ENCODE assay signal across 8 cellular contexts in genomic region chr21:41777934-41778815, GRCh38. TPM values are rescaled to one million over a fixed set of nuclear protein-coding genes. Genes with fewer than 3 reads are reported as not detected.
A peak's percentile ranks its signal among the peaks of the same experiment; 100 is the strongest.
DNase-seq lines count a peak whose midpoint lies in the region; ATAC-seq, FAIRE-seq and TF ChIP-seq lines count a peak whose summit lies in the region.

No MANE protein-coding gene starts in this region.

- no peak for FAIRE-seq in bronchial epithelial cell (lab: Jason Lieb, UNC)

- no peak overlapping the region for H3K27ac Mint-ChIP-seq in stimulated activated memory B cell treated with anti-CD40 and anti-IgM and Interleukin-4, amounts not matched to agents 10 μg/mL and 1 μg/mL and 100 μg/mL, for 72 hours

- ATAC-seq in stimulated activated memory B cell treated with anti-CD40 and anti-IgM and Interleukin-4, amounts not matched to agents 10 μg/mL and 1 μg/mL and 100 μg/mL, for 72 hours = peak; percentile 49
- ATAC-seq in GM21529 (IDR thresholded peaks at IDR 0.05; ENCODE audit: unreplicated experiment) (no peak), GM18909 (IDR thresholded peaks at IDR 0.05; ENCODE audit: poor library complexity, unreplicated experiment) (no peak)

- peaks cover 72% of the 10 kb centered on the region for H3K27me3 Mint-ChIP-seq in stimulated activated memory B cell treated with anti-CD40 and anti-IgM and Interleukin-4, amounts not matched to agents 10 μg/mL and 1 μg/mL and 100 μg/mL, for 72 hours

- peaks cover 7% of the 10 kb centered on the region for H3K4me1 Mint-ChIP-seq in stimulated activated memory B cell treated with anti-CD40 and anti-IgM and Interleukin-4, amounts not matched to agents 10 μg/mL and 1 μg/mL and 100 μg/mL, for 72 hours

- H3K36me3 Mint-ChIP-seq in stimulated activated memory B cell treated with anti-CD40 and anti-IgM and Interleukin-4, amounts not matched to agents 10 μg/mL and 1 μg/mL and 100 μg/mL, for 72 hours = no peaks in the 10 kb centered on the region

- H3K27me3 ChIP-seq in bronchial epithelial cell (ENCODE audit: control insufficient read depth, insufficient read depth, low read length) = peaks cover 1% of the 10 kb centered on the region

- TF ChIP-seq CTCF in GM12865 (IDR thresholded peaks at IDR 0.05; ENCODE audit: insufficient read depth, low read depth, low read length, missing control alignments) (peak; percentile 39), bronchial epithelial cell (IDR thresholded peaks at IDR 0.05; ENCODE audit: insufficient read depth, low read length, severe bottlenecking) (peak; percentile 97)

- peak; percentile 77 for DNase-seq in Ammon's horn (ENCODE audit: low spot score)
- peak; percentile 23 for DNase-seq in GM12865 (ENCODE audit: low read depth)
- DNase-seq in NCI-H226 = peak; percentile 71
- DNase-seq in bronchial epithelial cell (ENCODE audit: low read depth) = peak; percentile 79
- DNase-seq in iris pigment epithelial cell (ENCODE audit: low read depth) = peak; percentile 78

- peaks cover 3% of the 10 kb centered on the region for H3K9me3 Mint-ChIP-seq in stimulated activated memory B cell treated with anti-CD40 and anti-IgM and Interleukin-4, amounts not matched to agents 10 μg/mL and 1 μg/mL and 100 μg/mL, for 72 hours

- no peak overlapping the region for H3K4me3 ChIP-seq in GM12865 (ENCODE audit: low read depth, low read length)
- H3K4me3 ChIP-seq in bronchial epithelial cell (ENCODE audit: low read depth, low read length) = no peak overlapping the region

- no peak overlapping the region for H3K4me3 Mint-ChIP-seq in stimulated activated memory B cell treated with anti-CD40 and anti-IgM and Interleukin-4, amounts not matched to agents 10 μg/mL and 1 μg/mL and 100 μg/mL, for 72 hours

- H3K36me3 ChIP-seq in bronchial epithelial cell (ENCODE audit: control insufficient read depth, insufficient read depth, low read length) = no peaks in the 10 kb centered on the region

RNA-seq across cellular contexts. Expression of gene RIPK4, which starts 11.3 kb away (rescaled TPM):
- total RNA-seq in bronchial epithelial cell = 34.0 and 35.5 TPM in 2 replicates

Comparison
In these comparisons a context has a peak if more than half of its experiments do, and no peak if none do; other contexts are left out.
1. DNase-seq: peak in every context shown above with its lines; median percentile 79 in bronchial epithelial cell; 78 in iris pigment epithelial cell; 77 in Ammon's horn; 71 in NCI-H226; 23 in GM12865.